In genomic region chr14:105392161-105393090, GRCh38 we compare ENCODE assay signal across 17 cellular contexts. TPM values are rescaled to one million over a fixed set of nuclear protein-coding genes. Genes with fewer than 3 reads are reported as not detected.
"Had no signal": no experiment of that assay in that cellular context is flagged by ENCODE, and none has a peak within 500 bp of the region (broad histone marks: within the 10 kb centered on the region; RNA-seq: fewer than 3 reads in every experiment).

No MANE protein-coding gene starts in this region.

- H3K27ac ChIP-seq: adrenal gland, body of pancreas, parathyroid adenoma, tibial nerve had no signal

- H3K79me2 ChIP-seq: parathyroid adenoma had no signal

- H3K27me3 Mint-ChIP-seq: activated T-helper 17 cell treated with anti-CD3 and anti-CD28 coated beads, Interleukin-2, amount 50 U/mL, for 72 hours; central memory CD8-positive, alpha-beta T cell; stimulated activated memory B cell treated with anti-CD40 and anti-IgM and Interleukin-4, amounts not matched to agents 10 μg/mL and 1 μg/mL and 100 μg/mL, for 72 hours; T-helper 17 cell had no signal

- H3K27ac Mint-ChIP-seq: activated naive CD4-positive, alpha-beta T cell treated with anti-CD3 and anti-CD28 coated beads for 36 hours; activated T-helper 17 cell treated with anti-CD3 and anti-CD28 coated beads, Interleukin-2, amount 50 U/mL, for 72 hours; stimulated activated memory B cell treated with anti-CD40 and anti-IgM and Interleukin-4, amounts not matched to agents 10 μg/mL and 1 μg/mL and 100 μg/mL, for 72 hours; T-helper 17 cell had no signal

- H3K9ac ChIP-seq: parathyroid adenoma had no signal

- H3K27me3 ChIP-seq: adrenal gland, body of pancreas, tibial nerve had no signal

- H3K36me3 Mint-ChIP-seq: stimulated activated memory B cell treated with anti-CD40 and anti-IgM and Interleukin-4, amounts not matched to agents 10 μg/mL and 1 μg/mL and 100 μg/mL, for 72 hours had no signal

- H3K36me3 ChIP-seq: adrenal gland had no signal

- H3K9me3 ChIP-seq: adrenal gland, body of pancreas, tibial nerve had no signal

- H3K4me3 Mint-ChIP-seq: activated naive CD4-positive, alpha-beta T cell treated with anti-CD3 and anti-CD28 coated beads for 36 hours; activated T-helper 17 cell treated with anti-CD3 and anti-CD28 coated beads, Interleukin-2, amount 50 U/mL, for 72 hours; central memory CD8-positive, alpha-beta T cell; stimulated activated memory B cell treated with anti-CD40 and anti-IgM and Interleukin-4, amounts not matched to agents 10 μg/mL and 1 μg/mL and 100 μg/mL, for 72 hours; T-helper 17 cell had no signal

- H3K4me1 Mint-ChIP-seq: activated T-helper 17 cell treated with anti-CD3 and anti-CD28 coated beads, Interleukin-2, amount 50 U/mL, for 72 hours had no signal

- DNase-seq: activated CD4-positive, alpha-beta T cell treated with anti-CD3 and anti-CD28 coated beads, Interleukin-2, amount 50 U/mL, for 1 hour; activated CD4-positive, CD25-positive, alpha-beta regulatory T cell; activated naive CD4-positive, alpha-beta T cell treated with anti-CD3 and anti-CD28 coated beads for 36 hours; activated T-cell treated with anti-CD3 and anti-CD28 coated beads for 4 hours; body of pancreas; dermis blood vessel endothelial cell; erythroblast; stimulated activated CD4-positive, alpha-beta T cell treated with anti-CD3 and anti-CD28 coated beads, Interleukin-1b, Interleukin-23, amount 100 ng/mL, for 48 hours; T-helper 17 cell had no signal

- H2AFZ ChIP-seq: parathyroid adenoma had no signal

- H3K4me3 ChIP-seq: adrenal gland, body of pancreas, tibial nerve had no signal

- FAIRE-seq: TTC549 had no signal

- H3K9me3 Mint-ChIP-seq: activated naive CD4-positive, alpha-beta T cell treated with anti-CD3 and anti-CD28 coated beads for 36 hours; activated T-helper 17 cell treated with anti-CD3 and anti-CD28 coated beads, Interleukin-2, amount 50 U/mL, for 72 hours; central memory CD8-positive, alpha-beta T cell; stimulated activated memory B cell treated with anti-CD40 and anti-IgM and Interleukin-4, amounts not matched to agents 10 μg/mL and 1 μg/mL and 100 μg/mL, for 72 hours had no signal

- H3K4me1 ChIP-seq: parathyroid adenoma had no signal

RNA-seq across cellular contexts. Expression of gene TEX22, which starts 5.9 kb away (rescaled TPM):
- total RNA-seq: mesenteric fat pad had no signal
